Comparison of ENCODE assay signal across 24 cellular contexts in the genomic region with DNA sequence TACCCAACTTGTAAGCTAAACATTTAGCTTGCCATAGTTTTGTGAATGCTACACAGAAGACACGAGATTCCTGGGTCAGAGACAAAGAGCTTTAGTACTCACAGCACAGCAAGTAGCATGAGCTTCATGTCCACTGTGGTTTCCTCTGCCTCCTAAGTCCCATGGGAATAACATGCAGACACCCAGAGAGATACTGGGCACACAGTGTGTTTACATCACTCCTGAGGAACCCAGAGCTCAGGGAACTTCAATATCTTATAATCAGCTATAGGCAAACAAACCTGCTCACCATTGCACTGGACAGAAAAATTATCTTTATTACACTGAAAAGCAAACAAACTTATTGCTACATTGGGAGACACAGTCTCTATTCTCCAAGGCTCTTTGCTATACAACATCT.
"Had no signal": no experiment of that assay in that cellular context is flagged by ENCODE, and none has a peak within 500 bp of the region (broad histone marks: within the 10 kb centered on the region; RNA-seq: fewer than 3 reads in every experiment).

No MANE protein-coding gene starts in this region.

- H3K27ac ChIP-seq: colonic mucosa, esophagus muscularis mucosa, heart right ventricle, neural progenitor cell, parathyroid adenoma, prostate gland, sigmoid colon, spleen, testis, tibial artery, upper lobe of left lung, uterus had no signal

- H3K4me2 ChIP-seq: neural progenitor cell had no signal

- DNase-seq: colonic mucosa; effector CD8-positive, alpha-beta T cell; foreskin melanocyte; glutamatergic neuron; heart right ventricle; hypothalamus; immature natural killer cell; islet precursor cell; naive thymus-derived CD4-positive, alpha-beta T cell; right cardiac atrium; sigmoid colon; spleen; stimulated activated CD4-positive, alpha-beta T cell treated with anti-CD3 and anti-CD28 coated beads, Interleukin-4, amount 100 ng/mL, for 4 hours; stimulated activated naive CD8-positive, alpha-beta T cell treated with anti-CD3 and anti-CD28 coated beads, Interleukin-15, Interleukin-2, amounts not matched to agents 100 U/mL and 50 U/mL, for 24 hours; substantia nigra; testis; tibial artery; upper lobe of left lung; uterus had no signal

- H3K9me3 ChIP-seq: colonic mucosa, prostate gland, testis, tibial artery, uterus had no signal

- H3K27me3 ChIP-seq: colonic mucosa, esophagus muscularis mucosa, heart right ventricle, neural progenitor cell, sigmoid colon, spleen, testis, tibial artery, upper lobe of left lung, uterus had no signal

- H2AFZ ChIP-seq: neural progenitor cell, parathyroid adenoma had no signal

- H3K4me3 ChIP-seq: colonic mucosa, esophagus muscularis mucosa, heart right ventricle, lung, neural progenitor cell, prostate gland, sigmoid colon, spleen, testis, tibial artery, upper lobe of left lung, uterus had no signal

- H3K36me3 ChIP-seq: colonic mucosa, esophagus muscularis mucosa, heart right ventricle, neural progenitor cell, prostate gland, sigmoid colon, spleen, tibial artery, upper lobe of left lung, uterus had no signal

- H3K9ac ChIP-seq: neural progenitor cell, parathyroid adenoma had no signal

- H3K79me2 ChIP-seq: parathyroid adenoma had no signal

- H3K4me1 ChIP-seq: colonic mucosa, parathyroid adenoma, prostate gland, sigmoid colon, upper lobe of left lung, uterus had no signal
